8 cellular contexts compared by ENCODE assay signal in the genomic region with DNA sequence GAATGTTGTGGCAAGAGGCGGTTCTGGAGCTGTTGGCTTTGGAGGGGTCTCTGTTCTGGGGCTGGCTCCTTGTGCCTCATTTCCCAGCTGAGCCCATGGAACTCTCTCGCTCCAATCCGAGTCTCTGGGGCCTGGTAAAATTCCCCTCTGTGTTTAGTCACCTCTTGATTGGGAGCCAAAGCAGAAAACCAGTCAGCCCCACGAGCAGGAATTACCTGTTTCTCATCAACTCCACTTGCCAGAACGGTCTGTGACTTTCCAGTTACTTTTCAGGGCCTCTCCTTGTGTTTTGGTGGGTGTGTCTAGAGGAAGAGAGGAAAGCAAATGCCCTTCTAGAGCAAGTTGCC. TPM values are rescaled to one million over a fixed set of nuclear protein-coding genes. Genes with fewer than 3 reads are reported as not detected.
DNase-seq lines count a peak whose midpoint lies in the region; ATAC-seq, FAIRE-seq and TF ChIP-seq lines count a peak whose summit lies in the region.

No MANE protein-coding gene starts in this region.

- H3K4me1 ChIP-seq in A549 (peaks cover 45% of the 10 kb centered on the region), HEK293 (ENCODE audit: control insufficient read depth, insufficient read depth, low read length) (peaks cover 8% of the 10 kb centered on the region)

- WGBS in A549 (ENCODE audit: missing lambda C conversion rate) = 2% methylated on average over 5 of the region's 5 CpGs

- CTCF ChIA-PET in A549 (lab: Yijun Ruan, JAX) = interaction anchor here (1.4 to 14.0 kb wide), 7 partner anchors 12 to 135 kb away, joined by 3 to 231 read pairs (median 10); a partner anchor contains a TSS
- CTCF ChIA-PET in HEK293 (lab: Yijun Ruan, JAX) = interaction anchor here (0.7 to 13.0 kb wide), 5 partner anchors 12 to 411 kb away, joined by 3 to 223 read pairs (median 3); a partner anchor contains a TSS

- H3K4me3 ChIP-seq in A549 = peak overlapping the region; percentile 43
- peak overlapping the region; percentile 17 for H3K4me3 ChIP-seq in HEK293 (ENCODE audit: low read depth, low read length)
- peak overlapping the region in 4 of 7 experiments; percentile 3 to 18 (median 13) for H3K4me3 ChIP-seq in skin epidermis

- no peaks in the 10 kb centered on the region for H3K27me3 Mint-ChIP-seq in activated T-cell treated with anti-CD3 and anti-CD28 coated beads, Interleukin-2, amount 50 U/mL, for 72 hours (ENCODE audit: low read depth)

- TF ChIP-seq RAD21 in A549 (conservative IDR thresholded peaks at IDR 0.05 in 1 of 2, IDR thresholded peaks at IDR 0.05 in 1 of 2) = no peak

- DNase-seq in A549 (ENCODE audit: low read depth in 1 of 2, low spot score in 1 of 2) (peak in 1 of 2 experiments; percentile 36), left cardiac atrium (peak; percentile 43), AML-193 (lab: John Stamatoyannopoulos, UW) (no peak), activated gamma-delta T cell treated with Interleukin-2 at 50 U/mL for 16 hours (no peak)
- peak in 1 of 2 donors; percentile 22 for DNase-seq in activated T-cell treated with anti-CD3 and anti-CD28 coated beads, Interleukin-2, amount 50 U/mL, for 72 hours

- no peak for TF ChIP-seq CTCF in A549 (IDR thresholded peaks at IDR 0.05)
- TF ChIP-seq CTCF in HEK293 (tag by site-specific recombination; IDR thresholded peaks at IDR 0.05) = no peak

- peak overlapping the region; percentile 94 for H3K4me2 ChIP-seq in A549

- POLR2A ChIA-PET in A549 (lab: Yijun Ruan, JAX) (interaction anchor here (1.0 to 3.4 kb wide), 8 partner anchors 9 to 139 kb away, joined by 3 to 118 read pairs (median 6); a partner anchor contains a TSS), HEK293 (lab: Yijun Ruan, JAX) (interaction anchor here (0.8 to 4.1 kb wide), 4 partner anchors 12 to 411 kb away, joined by 3 to 68 read pairs (median 3); a partner anchor contains a TSS)

- H3K36me3 Mint-ChIP-seq in activated T-cell treated with anti-CD3 and anti-CD28 coated beads, Interleukin-2, amount 50 U/mL, for 72 hours (ENCODE audit: insufficient read depth in 2 of 2) = no peaks in the 10 kb centered on the region

- H3K4me3 Mint-ChIP-seq in activated T-cell treated with anti-CD3 and anti-CD28 coated beads, Interleukin-2, amount 50 U/mL, for 72 hours = peak overlapping the region; percentile 79 to 91

- no peak for TF ChIP-seq EP300 in A549 (IDR thresholded peaks at IDR 0.05)

- TF ChIP-seq POLR2A in A549 (IDR thresholded peaks at IDR 0.05; ENCODE audit: low read length) (no peak), GM18505 (IDR thresholded peaks at IDR 0.05; ENCODE audit: borderline replicate concordance, extremely low read depth, insufficient read depth, insufficient read length) (no peak)

- peaks cover 36% of the 10 kb centered on the region for H3K4me1 Mint-ChIP-seq in activated T-cell treated with anti-CD3 and anti-CD28 coated beads, Interleukin-2, amount 50 U/mL, for 72 hours (ENCODE audit: low read depth)

- intact Hi-C loops in left cardiac atrium (cut with DNase I) = no loop called here

- peak; percentile 20 to 33 for ATAC-seq in A549
- peak; percentile 1 to 8 for ATAC-seq in activated T-cell treated with anti-CD3 and anti-CD28 coated beads, Interleukin-2, amount 50 U/mL, for 72 hours (replicated peaks in 1 of 2)
- peak; percentile 5 to 32 for ATAC-seq in left cardiac atrium
- ATAC-seq in GM18505 (IDR thresholded peaks at IDR 0.05; ENCODE audit: unreplicated experiment) = no peak

- H3K36me3 ChIP-seq in HEK293 (ENCODE audit: control insufficient read depth in 2 of 2, insufficient read depth in 1 of 2, low read length in 2 of 2) = no peaks in the 10 kb centered on the region

- H3K27ac Mint-ChIP-seq in activated T-cell treated with anti-CD3 and anti-CD28 coated beads, Interleukin-2, amount 50 U/mL, for 72 hours = peak overlapping the region; percentile 99

- peak overlapping the region; percentile 95 to 96 for H3K27ac ChIP-seq in A549
- H3K27ac ChIP-seq in HEK293 (ENCODE audit: extremely low read depth, low read depth, low read length) = peak overlapping the region; percentile 80
- H3K27ac ChIP-seq in skin epidermis = peak overlapping the region; percentile 75 to 98 (median 94)

- H3K9me3 ChIP-seq in A549 (peaks cover 10% of the 10 kb centered on the region), HEK293 (ENCODE audit: control insufficient read depth, insufficient read depth, low read depth, low read length) (no peaks in the 10 kb centered on the region)

- no peaks in the 10 kb centered on the region for H3K9me3 Mint-ChIP-seq in activated T-cell treated with anti-CD3 and anti-CD28 coated beads, Interleukin-2, amount 50 U/mL, for 72 hours

- no peak for FAIRE-seq in A549 (lab: Jason Lieb, UNC)

TF ChIP-seq in A549, 52 proteins besides CTCF, POLR2A, EP300 and RAD21 (continues in another document):
- TF ChIP-seq RFX5 (IDR thresholded peaks at IDR 0.05) (no peak), KDM1A (IDR thresholded peaks at IDR 0.05; ENCODE audit: low read depth) (no peak), FOSL2 (IDR thresholded peaks at IDR 0.05) (no peak), FOSL2 (CRISPR knock-in tag; IDR thresholded peaks at IDR 0.05) (no peak), HOXB13 (CRISPR knock-in tag; IDR thresholded peaks at IDR 0.05; ENCODE audit: low read depth) (peak; percentile 77; the same call in 1 of the 2 replicates), KDM5A (IDR thresholded peaks at IDR 0.05) (no peak), HDAC2 (IDR thresholded peaks at IDR 0.05) (no peak), CBX2 (IDR thresholded peaks at IDR 0.05; ENCODE audit: borderline replicate concordance, low read depth) (no peak), EHMT2 (IDR thresholded peaks at IDR 0.05; ENCODE audit: low read depth) (no peak), SREBF2 (IDR thresholded peaks at IDR 0.05) (no peak)
- TF ChIP-seq, protein P1, sequence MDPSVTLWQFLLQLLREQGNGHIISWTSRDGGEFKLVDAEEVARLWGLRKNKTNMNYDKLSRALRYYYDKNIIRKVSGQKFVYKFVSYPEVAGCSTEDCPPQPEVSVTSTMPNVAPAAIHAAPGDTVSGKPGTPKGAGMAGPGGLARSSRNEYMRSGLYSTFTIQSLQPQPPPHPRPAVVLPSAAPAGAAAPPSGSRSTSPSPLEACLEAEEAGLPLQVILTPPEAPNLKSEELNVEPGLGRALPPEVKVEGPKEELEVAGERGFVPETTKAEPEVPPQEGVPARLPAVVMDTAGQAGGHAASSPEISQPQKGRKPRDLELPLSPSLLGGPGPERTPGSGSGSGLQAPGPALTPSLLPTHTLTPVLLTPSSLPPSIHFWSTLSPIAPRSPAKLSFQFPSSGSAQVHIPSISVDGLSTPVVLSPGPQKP (IDR thresholded peaks at IDR 0.05; ENCODE audit: low read depth, low read length) = no peak

TF ChIP-seq in HEK293, 187 proteins besides CTCF, POLR2A, EP300 and RAD21 (continues in another document):
- TF ChIP-seq, protein P2, sequence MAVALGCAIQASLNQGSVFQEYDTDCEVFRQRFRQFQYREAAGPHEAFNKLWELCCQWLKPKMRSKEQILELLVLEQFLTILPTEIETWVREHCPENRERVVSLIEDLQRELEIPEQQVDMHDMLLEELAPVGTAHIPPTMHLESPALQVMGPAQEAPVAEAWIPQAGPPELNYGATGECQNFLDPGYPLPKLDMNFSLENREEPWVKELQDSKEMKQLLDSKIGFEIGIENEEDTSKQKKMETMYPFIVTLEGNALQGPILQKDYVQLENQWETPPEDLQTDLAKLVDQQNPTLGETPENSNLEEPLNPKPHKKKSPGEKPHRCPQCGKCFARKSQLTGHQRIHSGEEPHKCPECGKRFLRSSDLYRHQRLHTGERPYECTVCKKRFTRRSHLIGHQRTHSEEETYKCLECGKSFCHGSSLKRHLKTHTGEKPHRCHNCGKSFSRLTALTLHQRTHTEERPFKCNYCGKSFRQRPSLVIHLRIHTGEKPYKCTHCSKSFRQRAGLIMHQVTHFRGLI (tag by site-specific recombination; IDR thresholded peaks at IDR 0.05) = 0 out of 2 replicates have a peak, but pooled peaks have one; percentile 6

RNA-seq across cellular contexts. Expression of a gene that starts 10.8 kb away (rescaled TPM):
- polyA plus RNA-seq in A549 (2011; rRNA removed) (671 and 1,155 TPM in 2 replicates), A549 (2017; fragmentation: RNase III; extraction: RNeasy Plus Mini Kit Qiagen cat#74134 plus additional on column Dnase treatment) (1,442 to 1,531 TPM (median 1,500 TPM) in 3 replicates)
- 1,193 and 1,223 TPM in 2 replicates for polyA plus RNA-seq in A549 (2012; cell fraction: cytosol; rRNA removed)
- polyA plus RNA-seq in A549 (2012; cell fraction: nucleus; rRNA removed) = 334 and 440 TPM in 2 replicates
- polyA minus RNA-seq in A549 (2011; rRNA and poly(A)+ RNA removed) = 584 and 703 TPM in 2 replicates
- total RNA-seq in activated T-cell treated with anti-CD3 and anti-CD28 coated beads, Interleukin-2, amount 50 U/mL, for 72 hours = 100 to 1,000 TPM; 252 to 355 TPM
- total RNA-seq in left cardiac atrium = 100 to 1,000 TPM; 178 to 195 TPM

RNA-seq across cellular contexts. Expression of a gene that starts 41.3 kb away (rescaled TPM):
- polyA plus RNA-seq in A549 (2011; rRNA removed) = not detected in 2 replicates
- not detected in 2 replicates for polyA plus RNA-seq in A549 (2012; cell fraction: cytosol; rRNA removed)
- not detected in 2 replicates for polyA plus RNA-seq in A549 (2012; cell fraction: nucleus; rRNA removed)
- not detected in 3 replicates for polyA plus RNA-seq in A549 (2017; fragmentation: RNase III; extraction: RNeasy Plus Mini Kit Qiagen cat#74134 plus additional on column Dnase treatment)
- polyA minus RNA-seq in A549 (2011; rRNA and poly(A)+ RNA removed) = not detected in 2 replicates
- not detected for total RNA-seq in activated T-cell treated with anti-CD3 and anti-CD28 coated beads, Interleukin-2, amount 50 U/mL, for 72 hours
- not detected for total RNA-seq in left cardiac atrium

RNA-seq across cellular contexts. Expression of a gene that starts 53.9 kb away (rescaled TPM):
- polyA plus RNA-seq in A549 (2011; rRNA removed) = 505 and 515 TPM in 2 replicates
- polyA plus RNA-seq in A549 (2012; cell fraction: cytosol; rRNA removed) = 323 and 344 TPM in 2 replicates
- 72.0 and 86.0 TPM in 2 replicates for polyA plus RNA-seq in A549 (2012; cell fraction: nucleus; rRNA removed)
- 2,059 to 2,476 TPM (median 2,077 TPM) in 3 replicates for polyA plus RNA-seq in A549 (2017; fragmentation: RNase III; extraction: RNeasy Plus Mini Kit Qiagen cat#74134 plus additional on column Dnase treatment)
- 228 and 259 TPM in 2 replicates for polyA minus RNA-seq in A549 (2011; rRNA and poly(A)+ RNA removed)
- 100 to 1,000 TPM in 1 of 2 donors, 10 to 100 TPM in 1; 76.6 to 138 TPM for total RNA-seq in activated T-cell treated with anti-CD3 and anti-CD28 coated beads, Interleukin-2, amount 50 U/mL, for 72 hours
- total RNA-seq in left cardiac atrium = 100 to 1,000 TPM; 313 to 335 TPM
